8 cellular contexts compared by ENCODE assay signal in genomic region chr18:8706545-8706980, GRCh38. TPM values are rescaled to one million over a fixed set of nuclear protein-coding genes. Genes with fewer than 3 reads are reported as not detected.
A peak's percentile ranks its signal among the peaks of the same experiment; 100 is the strongest.
DNase-seq lines count a peak whose midpoint lies in the region; ATAC-seq and TF ChIP-seq lines count a peak whose summit lies in the region.

No MANE protein-coding gene starts in this region.

- POLR2A ChIA-PET in Caco-2 (lab: Charles Lee) = no interaction called here

- H3K27ac ChIP-seq in MM.1S (ENCODE audit: low read length) (peak overlapping the region; percentile 51; the same call in 1 of the 2 replicates), aorta (ENCODE audit: low read depth in 1 of 2, low read length in 2 of 2) (no peak overlapping the region)

- CTCF ChIA-PET in Caco-2 (lab: Charles Lee) = interaction anchor here (0.5 to 2.6 kb wide), 7 partner anchors 10 to 282 kb away, joined by 3 to 18 read pairs (median 5); no protein-coding TSS in a partner anchor

- no peaks in the 10 kb centered on the region for H4K20me1 ChIP-seq in MM.1S (ENCODE audit: insufficient read depth, low read length)

- DNase-seq in Caco-2 (peak in 1 of 2 experiments; percentile 27), MM.1S (peak; percentile 43), aorta (no peak), COR-L47 (lab: John Stamatoyannopoulos, UW) (no peak), SHP77 treated with DMSO at 0.1 percent for 48 hours (lab: John Stamatoyannopoulos, UW) (no peak)

- H3F3A ChIP-seq in MM.1S (ENCODE audit: insufficient read depth, low read length) = peaks cover 13% of the 10 kb centered on the region

- H3K9me3 ChIP-seq in Caco-2 (no peaks in the 10 kb centered on the region), MM.1S (replicated peaks; ENCODE audit: insufficient read depth, low read length) (no peaks in the 10 kb centered on the region), mononuclear cell (ENCODE audit: low read depth, low read length) (no peaks in the 10 kb centered on the region), aorta (ENCODE audit: control insufficient read depth, low read length) (no peaks in the 10 kb centered on the region)

- intact Hi-C loops in Caco-2 (cut with micrococcal nuclease; ENCODE audit: unreplicated experiment) (loop anchor here (5.0 to 10.0 kb wide), 2 partner anchors 96 to 188 kb away; no protein-coding TSS in a partner anchor), aorta (cut with DNase I) (no loop called here)

- H3K79me2 ChIP-seq in MM.1S (ENCODE audit: low read length) = peaks cover 46% of the 10 kb centered on the region

- H3K27me3 Mint-ChIP-seq in Caco-2 (ENCODE audit: insufficient read depth, unreplicated experiment) = peaks cover 2% of the 10 kb centered on the region
- H3K27me3 Mint-ChIP-seq in brain = peaks cover 19% of the 10 kb centered on the region

- no peak for ATAC-seq in aorta (ENCODE audit: low FRiP score)
- no peak for ATAC-seq in HG03460 (IDR thresholded peaks at IDR 0.05; ENCODE audit: unreplicated experiment)

- peak overlapping the region; percentile 70 for H2AFZ ChIP-seq in MM.1S (ENCODE audit: low read length)

- H3K27ac Mint-ChIP-seq in Caco-2 (ENCODE audit: unreplicated experiment) (peak overlapping the region; percentile 85), brain (peak overlapping the region; percentile 87 to 97 (median 93))

- H3K36me3 ChIP-seq in Caco-2 (ENCODE audit: control insufficient read depth, insufficient read depth, low read length) (no peaks in the 10 kb centered on the region), MM.1S (replicated peaks; ENCODE audit: insufficient read depth, low read length) (no peaks in the 10 kb centered on the region), aorta (ENCODE audit: control insufficient read depth in 1 of 2, insufficient read depth in 2 of 2, low read length in 1 of 2) (no peaks in the 10 kb centered on the region)

- peak overlapping the region; percentile 94 for H3K4me2 ChIP-seq in MM.1S (ENCODE audit: low read depth, low read length)

- H3K36me3 Mint-ChIP-seq in Caco-2 (ENCODE audit: insufficient read depth, unreplicated experiment) (peaks cover 12% of the 10 kb centered on the region), brain (peaks cover 29% of the 10 kb centered on the region)

- peak overlapping the region; percentile 69 for H3K9ac ChIP-seq in MM.1S (ENCODE audit: low read length)

- H3K4me1 Mint-ChIP-seq in Caco-2 (ENCODE audit: low read depth, unreplicated experiment) = peaks cover 16% of the 10 kb centered on the region
- H3K4me1 Mint-ChIP-seq in brain = peaks cover 52% of the 10 kb centered on the region

- H3K4me3 Mint-ChIP-seq in Caco-2 (ENCODE audit: unreplicated experiment) (peak overlapping the region; percentile 88), brain (peak overlapping the region; percentile 96 to 100 (median 99))

- WGBS in aorta, 2 donors = 3% methylated on average over 26 to 38 of the region's 38 CpGs

- TF ChIP-seq CTCF in Caco-2 (IDR thresholded peaks at IDR 0.05; ENCODE audit: insufficient read depth in 1 of 2, low read depth in 1 of 2, low read length in 1 of 2, severe bottlenecking in 1 of 2, unreplicated experiment in 1 of 2) = no peak
- no peak for TF ChIP-seq CTCF in MM.1S (IDR thresholded peaks at IDR 0.05; ENCODE audit: low read length)
- no peak for TF ChIP-seq CTCF in brain (conservative IDR thresholded peaks at IDR 0.05)

- H3K9me2 ChIP-seq in MM.1S (replicated peaks; ENCODE audit: insufficient read depth, low read length) = no peaks in the 10 kb centered on the region

- H3K4me1 ChIP-seq in Caco-2 (peaks cover 17% of the 10 kb centered on the region), MM.1S (ENCODE audit: low read length) (peaks cover 18% of the 10 kb centered on the region), mononuclear cell (ENCODE audit: insufficient read depth, low read length) (peaks cover 24% of the 10 kb centered on the region), aorta (ENCODE audit: control insufficient read depth in 1 of 2, insufficient read depth in 2 of 2, low read length in 2 of 2) (no peaks in the 10 kb centered on the region)

- H3K4me3 ChIP-seq in Caco-2 (ENCODE audit: low read depth, low read length) (peak overlapping the region; percentile 67), MM.1S (ENCODE audit: low read length) (peak overlapping the region; percentile 96), mononuclear cell (ENCODE audit: low read length) (peak overlapping the region; percentile 8), aorta (ENCODE audit: low read length in 2 of 2) (peak overlapping the region; percentile 86 to 96)

- no peaks in the 10 kb centered on the region for H3K9me3 Mint-ChIP-seq in Caco-2 (ENCODE audit: unreplicated experiment)
- peaks cover 3 to 8% (median 7%) of the 10 kb centered on the region in 5 experiments for H3K9me3 Mint-ChIP-seq in brain

- no TSS peak for BruUV-seq in Caco-2 (replicated peaks; lab: Mats Ljungman, UMichigan)

- H3K27me3 ChIP-seq in Caco-2 (replicated peaks; ENCODE audit: control insufficient read depth, insufficient read depth, low read length) (no peaks in the 10 kb centered on the region), MM.1S (replicated peaks; ENCODE audit: insufficient read depth, low read length) (no peaks in the 10 kb centered on the region), mononuclear cell (ENCODE audit: insufficient read depth, low read length) (peaks cover 55% of the 10 kb centered on the region), aorta (ENCODE audit: control insufficient read depth in 1 of 2, insufficient read depth in 2 of 2, low read length in 1 of 2) (no peaks in the 10 kb centered on the region)

RNA-seq across cellular contexts. Expression of gene MTCL1, which starts 1.2 kb away (rescaled TPM):
- total RNA-seq in Caco-2 (2022) (26.4 and 28.3 TPM in 2 replicates), mononuclear cell (0.63 TPM), aorta (10 to 100 TPM; 10.5 to 14.2 TPM)
- polyA plus RNA-seq in brain (ENCODE audit: insufficient read depth, low read depth, low replicate concordance) (26.5 TPM), aorta (1 to 10 TPM in 1 of 2 donors, under 1 TPM in 1; 0.75 to 1.9 TPM)

Comparison
In these comparisons a context has a peak if more than half of its experiments do, and no peak if none do; other contexts are left out.
1. H3K4me3 ChIP-seq: peak in every context shown above with its lines; median percentile 96 in MM.1S; 91 in aorta; 67 in Caco-2; 8 in mononuclear cell.